Comparison of ENCODE assay signal across 14 cellular contexts in genomic region chr22:43303751-43304150, GRCh38. TPM values are rescaled to one million over a fixed set of nuclear protein-coding genes. Genes with fewer than 3 reads are reported as not detected.
DNase-seq lines count a peak whose midpoint lies in the region; ATAC-seq and TF ChIP-seq lines count a peak whose summit lies in the region.
"Had no signal": no experiment of that assay in that cellular context is flagged by ENCODE, and none has a peak within 500 bp of the region (broad histone marks: within the 10 kb centered on the region; RNA-seq: fewer than 3 reads in every experiment).

No MANE protein-coding gene starts in this region.

- H2AFZ ChIP-seq in mesenchymal stem cell (ENCODE audit: low read depth, low read length), result no peak overlapping the region

- H3K36me3 ChIP-seq in SJCRH30 (no peaks in the 10 kb centered on the region), endodermal cell (ENCODE audit: control insufficient read depth, insufficient read depth, low read length) (no peaks in the 10 kb centered on the region), mesenchymal stem cell (ENCODE audit: control insufficient read depth in 1 of 2, insufficient read depth in 2 of 2, low read depth in 1 of 2, low read length in 2 of 2) (no peaks in the 10 kb centered on the region)

- no peak for DNase-seq in SJCRH30
- no peak for DNase-seq in endodermal cell
- no peak for DNase-seq in neural crest cell (ENCODE audit: low read depth, low spot score)
- no peak for DNase-seq in NCI-H2107 treated with DMSO at 0.1 percent for 48 hours (lab: John Stamatoyannopoulos, UW; ENCODE audit: unreplicated experiment)
- no peak for DNase-seq in mesenchymal stem cell
- no peak for DNase-seq in NCI-H1436 (lab: John Stamatoyannopoulos, UW)
- DNase-seq: ACHN; Calu3; CD8-positive, alpha-beta T cell; DMS79 treated with DMSO at 0.1 percent for 48 hours; GF-D8; H9 had no signal

- no peak overlapping the region for H2BK12ac ChIP-seq in mesenchymal stem cell (ENCODE audit: low read length in 2 of 2)

- H3K4me3 ChIP-seq in SJCRH30 (no peak overlapping the region), endodermal cell (ENCODE audit: low read length) (no peak overlapping the region), mesenchymal stem cell (ENCODE audit: insufficient read depth in 1 of 2, low read depth in 1 of 2, low read length in 2 of 2) (no peak overlapping the region)

- H3K27me3 ChIP-seq in SJCRH30 (no peaks in the 10 kb centered on the region), endodermal cell (ENCODE audit: control insufficient read depth, insufficient read depth, low read length, poor library complexity, severe bottlenecking) (no peaks in the 10 kb centered on the region), mesenchymal stem cell (ENCODE audit: control insufficient read depth in 1 of 2, insufficient read depth in 1 of 2, low read length in 2 of 2) (peaks cover 50 to 96% of the 10 kb centered on the region in 2 experiments)

- H3K4me3 Mint-ChIP-seq in endodermal cell, result no peak overlapping the region
- no peak overlapping the region for H3K4me3 Mint-ChIP-seq in neural crest cell
- H3K4me3 Mint-ChIP-seq: CD8-positive, alpha-beta T cell; H9 had no signal

- H3K27ac Mint-ChIP-seq in endodermal cell (no peak overlapping the region), neural crest cell (ENCODE audit: unreplicated experiment) (peak overlapping the region; percentile 9)
- H3K27ac Mint-ChIP-seq: CD8-positive, alpha-beta T cell; H9 had no signal

- no peak overlapping the region for H2AK5ac ChIP-seq in mesenchymal stem cell (ENCODE audit: low read length, severe bottlenecking)

- H2BK15ac ChIP-seq in mesenchymal stem cell (ENCODE audit: low read depth, poor library complexity, severe bottlenecking), result no peak overlapping the region

- no peak for ATAC-seq in HG03175 (IDR thresholded peaks at IDR 0.05; ENCODE audit: unreplicated experiment)
- ATAC-seq: CD8-positive, alpha-beta T cell had no signal

- H2BK5ac ChIP-seq in mesenchymal stem cell (ENCODE audit: low read depth, low read length, poor library complexity, severe bottlenecking), result no peak overlapping the region

- WGBS in endodermal cell (ENCODE audit: insufficient coverage in 1 of 2, insufficient read length in 1 of 2), 2 experiments, result 91 to 97% methylated on average over 10 to 11 of the region's 11 CpGs
- WGBS in mesenchymal stem cell, result 85% methylated on average over 11 of the region's 11 CpGs

- TF ChIP-seq CTCF in endodermal cell (conservative IDR thresholded peaks at IDR 0.05) (no peak), neural crest cell (conservative IDR thresholded peaks at IDR 0.05) (no peak)

- H3K4me1 Mint-ChIP-seq in endodermal cell, result no peaks in the 10 kb centered on the region
- H3K4me1 Mint-ChIP-seq in neural crest cell, result peaks cover 47% of the 10 kb centered on the region

- no peak overlapping the region for H3K4me2 ChIP-seq in mesenchymal stem cell (ENCODE audit: low read length, poor library complexity, severe bottlenecking)

- H3K27ac ChIP-seq in SJCRH30, result peak overlapping the region; percentile 98; the same call in 1 of the 2 replicates
- H3K27ac ChIP-seq in endodermal cell (ENCODE audit: low read depth, low read length), result peak overlapping the region; percentile 36
- no peak overlapping the region for H3K27ac ChIP-seq in mesenchymal stem cell (ENCODE audit: low read length, poor library complexity, severe bottlenecking)

- H4K91ac ChIP-seq in mesenchymal stem cell (ENCODE audit: low read length), result no peak overlapping the region

- H3K9ac ChIP-seq in endodermal cell (ENCODE audit: extremely low read depth, low read length, poor library complexity, severe bottlenecking) (no peak overlapping the region), mesenchymal stem cell (ENCODE audit: low read length) (no peak overlapping the region)

- H3K36me3 Mint-ChIP-seq in endodermal cell (ENCODE audit: low read depth), result no peaks in the 10 kb centered on the region
- no peaks in the 10 kb centered on the region for H3K36me3 Mint-ChIP-seq in neural crest cell (ENCODE audit: low read depth)
- H3K36me3 Mint-ChIP-seq: CD8-positive, alpha-beta T cell had no signal

- no peak overlapping the region for H3K4ac ChIP-seq in mesenchymal stem cell (ENCODE audit: low read depth in 1 of 2, low read length in 2 of 2)

- H3K9me3 ChIP-seq in SJCRH30 (replicated peaks) (no peaks in the 10 kb centered on the region), endodermal cell (ENCODE audit: control insufficient read depth, low read length) (no peaks in the 10 kb centered on the region), mesenchymal stem cell (ENCODE audit: control insufficient read depth, low read length) (no peaks in the 10 kb centered on the region)

- peaks cover 52% of the 10 kb centered on the region for H3K4me1 ChIP-seq in SJCRH30
- no peaks in the 10 kb centered on the region for H3K4me1 ChIP-seq in endodermal cell (ENCODE audit: control insufficient read depth, insufficient read depth, low read length)
- no peaks in the 10 kb centered on the region for H3K4me1 ChIP-seq in mesenchymal stem cell (ENCODE audit: control insufficient read depth, insufficient read depth, low read depth, low read length)

- no peak overlapping the region for H3K14ac ChIP-seq in mesenchymal stem cell (ENCODE audit: low read length in 2 of 2)

- H3K27me3 Mint-ChIP-seq in endodermal cell (ENCODE audit: insufficient read depth), result peaks cover 8% of the 10 kb centered on the region
- no peaks in the 10 kb centered on the region for H3K27me3 Mint-ChIP-seq in neural crest cell (ENCODE audit: low read depth)

- no peak overlapping the region for H3K18ac ChIP-seq in mesenchymal stem cell (ENCODE audit: low read depth in 1 of 2, low read length in 2 of 2)

- H3K9me3 Mint-ChIP-seq in endodermal cell, result no peaks in the 10 kb centered on the region
- H3K9me3 Mint-ChIP-seq in neural crest cell, result no peaks in the 10 kb centered on the region
- H3K9me3 Mint-ChIP-seq: CD8-positive, alpha-beta T cell; H9 had no signal

- H2BK120ac ChIP-seq in mesenchymal stem cell (ENCODE audit: low read depth, low read length), result no peak overlapping the region

- no peak overlapping the region for H3K23ac ChIP-seq in mesenchymal stem cell (ENCODE audit: low read length in 2 of 2)

- H3K79me1 ChIP-seq in mesenchymal stem cell (replicated peaks; ENCODE audit: low read length, poor library complexity, severe bottlenecking), result no peaks in the 10 kb centered on the region

- H4K8ac ChIP-seq in mesenchymal stem cell (ENCODE audit: low read length), result no peak overlapping the region

RNA-seq across cellular contexts. Expression of gene SCUBE1, which starts 39.4 kb away (rescaled TPM):
- 11.0 and 13.7 TPM in 2 replicates for total RNA-seq in SJCRH30 (2014; rRNA removed; shearing (Covaris generic))
- total RNA-seq in endodermal cell, result under 1 TPM; 0.13 to 0.95 TPM
- 32.3 TPM for polyA plus RNA-seq in endodermal cell (2013, experiment 1 of 2)
- 25.2 TPM for polyA plus RNA-seq in endodermal cell (2013, experiment 2 of 2)
- 10.6 and 12.1 TPM in 2 replicates for total RNA-seq in neural crest cell
- polyA plus RNA-seq in mesenchymal stem cell (2013, experiment 1 of 2), result 13.4 TPM
- 14.1 TPM for polyA plus RNA-seq in mesenchymal stem cell (2013, experiment 2 of 2)
- total RNA-seq: CD8-positive, alpha-beta T cell had no signal
- polyA plus RNA-seq: BJ had no signal
